Comparison of ENCODE assay signal across 15 cellular contexts in the genomic region with DNA sequence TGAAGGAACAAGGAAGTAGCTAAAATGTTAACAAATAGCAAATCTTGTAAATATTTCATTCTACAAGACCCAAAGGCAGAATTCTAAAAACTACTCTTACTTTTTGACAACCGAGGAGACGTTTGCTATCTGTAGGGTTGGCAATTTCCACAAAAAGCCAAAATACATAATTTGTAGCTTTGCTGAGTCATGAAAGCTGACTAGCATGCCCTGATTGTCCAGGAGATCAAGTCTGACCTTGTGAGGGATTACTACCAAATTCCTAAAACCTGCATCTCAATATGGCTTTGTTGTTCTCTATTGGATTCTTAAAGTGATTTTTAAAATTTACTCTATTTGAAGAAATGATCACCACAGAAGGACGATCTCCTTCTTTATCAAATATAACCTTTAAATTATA. TPM values are rescaled to one million over a fixed set of nuclear protein-coding genes. Genes with fewer than 3 reads are reported as not detected.
DNase-seq lines count a peak whose midpoint lies in the region; ATAC-seq and TF ChIP-seq lines count a peak whose summit lies in the region.
"Had no signal": no experiment of that assay in that cellular context is flagged by ENCODE, and none has a peak within 500 bp of the region (broad histone marks: within the 10 kb centered on the region; RNA-seq: fewer than 3 reads in every experiment).

No MANE protein-coding gene starts in this region.

- H3K27me3 Mint-ChIP-seq in MCF 10A (ENCODE audit: insufficient read depth, unreplicated experiment): no peaks in the 10 kb centered on the region
- no peaks in the 10 kb centered on the region for H3K27me3 Mint-ChIP-seq in activated CD8-positive, alpha-beta T cell treated with anti-CD3 and anti-CD28 coated beads, Interleukin-2, amount 10 ng/mL, durations not matched to agents 7 days and 5 days (ENCODE audit: low read depth)
- no peaks in the 10 kb centered on the region for H3K27me3 Mint-ChIP-seq in stimulated activated naive B cell treated with anti-CD40 and anti-IgM and Interleukin-4, amounts not matched to agents 10 μg/mL and 1 μg/mL and 100 μg/mL, for 72 hours

- H2AFZ ChIP-seq in mammary epithelial cell (ENCODE audit: low read depth, low read length): no peak overlapping the region
- H2AFZ ChIP-seq in fibroblast of lung (ENCODE audit: low read length): no peak overlapping the region

- ATAC-seq in activated CD8-positive, alpha-beta T cell treated with anti-CD3 and anti-CD28 coated beads, Interleukin-2, amount 10 ng/mL, durations not matched to agents 7 days and 5 days: no peak
- ATAC-seq in stimulated activated naive B cell treated with anti-CD40 and anti-IgM and Interleukin-4, amounts not matched to agents 10 μg/mL and 1 μg/mL and 100 μg/mL, for 72 hours (replicated peaks): no peak
- ATAC-seq: heart right ventricle, left lobe of liver, Panc1 had no signal

- POLR2A ChIA-PET in MCF 10A (lab: Yijun Ruan, JAX): interaction anchor here (1.1 to 3.0 kb wide), 2 partner anchors 10 kb away, joined by 3 to 22 read pairs; a partner anchor contains a TSS
- POLR2A ChIA-PET in activated CD8-positive, alpha-beta T cell treated with anti-CD3 and anti-CD28 coated beads, Interleukin-2, amount 10 ng/mL, durations not matched to agents 7 days and 5 days (lab: Charles Lee): interaction anchor here (1.1 to 3.2 kb wide), 2 partner anchors 11 to 134 kb away, joined by 3 to 38 read pairs; a partner anchor contains a TSS

- 39% methylated on average over 3 of the region's 3 CpGs for WGBS in mammary epithelial cell (ENCODE audit: low coverage, missing lambda C conversion rate)
- 65% methylated on average over 3 of the region's 3 CpGs for WGBS in esophagus muscularis mucosa

- H3K36me3 Mint-ChIP-seq in MCF 10A (ENCODE audit: insufficient read depth, unreplicated experiment): peaks cover 95% of the 10 kb centered on the region
- peaks cover 68% of the 10 kb centered on the region for H3K36me3 Mint-ChIP-seq in activated CD8-positive, alpha-beta T cell treated with anti-CD3 and anti-CD28 coated beads, Interleukin-2, amount 10 ng/mL, durations not matched to agents 7 days and 5 days (ENCODE audit: low read depth)
- peaks cover 32 to 62% of the 10 kb centered on the region in 2 donors for H3K36me3 Mint-ChIP-seq in stimulated activated naive B cell treated with anti-CD40 and anti-IgM and Interleukin-4, amounts not matched to agents 10 μg/mL and 1 μg/mL and 100 μg/mL, for 72 hours

- H3K9me3 ChIP-seq in mammary epithelial cell (replicated peaks; ENCODE audit: insufficient read depth, low read length) (no peaks in the 10 kb centered on the region), fibroblast of lung (ENCODE audit: control insufficient read depth, insufficient read depth, low read depth, low read length) (no peaks in the 10 kb centered on the region), esophagus muscularis mucosa (no peaks in the 10 kb centered on the region)
- H3K9me3 ChIP-seq: heart right ventricle, ovary had no signal

- H3K4me3 ChIP-seq in mammary epithelial cell (replicated peaks in 1 of 3; ENCODE audit: insufficient read depth in 1 of 3, low read depth in 2 of 3, low read length in 3 of 3) (no peak overlapping the region), fibroblast of lung (replicated peaks in 1 of 4; ENCODE audit: control extremely low read depth in 1 of 4, insufficient read depth in 1 of 4, low read depth in 3 of 4, low read length in 4 of 4) (no peak overlapping the region), esophagus muscularis mucosa (no peak overlapping the region)
- H3K4me3 ChIP-seq: heart right ventricle, ovary had no signal

- CTCF ChIA-PET in mammary epithelial cell (lab: Charles Lee; ENCODE audit: low non-redundant PET) (no interaction called here), MCF 10A (lab: Yijun Ruan, JAX) (interaction anchor here (0.6 to 2.2 kb wide), 12 partner anchors 9 to 1062 kb away, joined by 3 to 10 read pairs (median 4); a partner anchor contains a TSS)
- CTCF ChIA-PET in activated CD8-positive, alpha-beta T cell treated with anti-CD3 and anti-CD28 coated beads, Interleukin-2, amount 10 ng/mL, durations not matched to agents 7 days and 5 days (lab: Charles Lee): interaction anchor here (1.0 to 1.8 kb wide), 7 partner anchors 8 to 179 kb away, joined by 3 to 6 read pairs (median 4); a partner anchor contains a TSS

- H3K79me2 ChIP-seq in mammary epithelial cell (ENCODE audit: insufficient read depth, low read length) (peaks cover 90% of the 10 kb centered on the region), fibroblast of lung (ENCODE audit: control insufficient read depth, insufficient read depth, low read length) (peaks cover 19% of the 10 kb centered on the region)

- no peak for TF ChIP-seq POLR2A in esophagus muscularis mucosa (IDR thresholded peaks at IDR 0.05; ENCODE audit: low read depth)

- H4K20me1 ChIP-seq in mammary epithelial cell (ENCODE audit: insufficient read depth, low read length) (no peaks in the 10 kb centered on the region), fibroblast of lung (ENCODE audit: control insufficient read depth, extremely low read depth, insufficient read depth, low read length) (no peaks in the 10 kb centered on the region)

- in situ Hi-C loops in mammary epithelial cell (cut with MboI; ENCODE audit: low sequenced_read_pairs in 2 of 2): no loop called here
- in situ Hi-C loops in KBM-7 (cut with MboI; ENCODE audit: low pct_unique_long_range_greater_than_20kb, low sequenced_read_pairs): no loop called here

- intact Hi-C loops in mammary epithelial cell (cut with micrococcal nuclease): no loop called here
- intact Hi-C loops in MCF 10A (cut with micrococcal nuclease): no loop called here
- intact Hi-C loops in esophagus muscularis mucosa (cut with DNase I): no loop called here

- no peak overlapping the region for H3K4me3 Mint-ChIP-seq in MCF 10A (ENCODE audit: unreplicated experiment)
- no peak overlapping the region for H3K4me3 Mint-ChIP-seq in activated CD8-positive, alpha-beta T cell treated with anti-CD3 and anti-CD28 coated beads, Interleukin-2, amount 10 ng/mL, durations not matched to agents 7 days and 5 days
- H3K4me3 Mint-ChIP-seq in stimulated activated naive B cell treated with anti-CD40 and anti-IgM and Interleukin-4, amounts not matched to agents 10 μg/mL and 1 μg/mL and 100 μg/mL, for 72 hours: no peak overlapping the region
- H3K4me3 Mint-ChIP-seq: T-helper 1 cell treated with Interleukin-12 subunit alpha and Interleukin-12 subunit beta and Interleukin-4 antibody, amounts not matched to agents 30 μg/mL and 1 μg/mL, for 36 hours had no signal

- H3K9me3 Mint-ChIP-seq in MCF 10A (ENCODE audit: unreplicated experiment): no peaks in the 10 kb centered on the region
- H3K9me3 Mint-ChIP-seq in activated CD8-positive, alpha-beta T cell treated with anti-CD3 and anti-CD28 coated beads, Interleukin-2, amount 10 ng/mL, durations not matched to agents 7 days and 5 days (ENCODE audit: insufficient read depth): no peaks in the 10 kb centered on the region
- no peaks in the 10 kb centered on the region for H3K9me3 Mint-ChIP-seq in stimulated activated naive B cell treated with anti-CD40 and anti-IgM and Interleukin-4, amounts not matched to agents 10 μg/mL and 1 μg/mL and 100 μg/mL, for 72 hours
- H3K9me3 Mint-ChIP-seq: T-helper 1 cell treated with Interleukin-12 subunit alpha and Interleukin-12 subunit beta and Interleukin-4 antibody, amounts not matched to agents 30 μg/mL and 1 μg/mL, for 36 hours had no signal

- H3K9ac ChIP-seq in mammary epithelial cell (ENCODE audit: insufficient read depth, low read length): peak overlapping the region; percentile 48
- no peak overlapping the region for H3K9ac ChIP-seq in fibroblast of lung (ENCODE audit: insufficient read depth, low read length)

- TF ChIP-seq CTCF in mammary epithelial cell (conservative IDR thresholded peaks at IDR 0.05 in 1 of 2, IDR thresholded peaks at IDR 0.05 in 1 of 2; ENCODE audit: extremely low read depth in 1 of 2, insufficient read depth in 1 of 2, low read depth in 1 of 2, low read length in 2 of 2): no peak
- no peak for TF ChIP-seq CTCF in MCF 10A (IDR thresholded peaks at IDR 0.05; ENCODE audit: unreplicated experiment)
- no peak for TF ChIP-seq CTCF in fibroblast of lung (conservative IDR thresholded peaks at IDR 0.05 in 1 of 2, IDR thresholded peaks at IDR 0.05 in 1 of 2; ENCODE audit: low read depth in 1 of 2, low read length in 2 of 2)
- TF ChIP-seq CTCF in esophagus muscularis mucosa (IDR thresholded peaks at IDR 0.05): no peak

- H3K36me3 ChIP-seq in mammary epithelial cell (ENCODE audit: insufficient read depth, low read length) (peaks cover 56% of the 10 kb centered on the region), fibroblast of lung (ENCODE audit: control insufficient read depth, insufficient read depth, low read length) (peaks cover 10% of the 10 kb centered on the region), esophagus muscularis mucosa (peaks cover 69 to 100% (median 89%) of the 10 kb centered on the region in 4 donors)
- H3K36me3 ChIP-seq: ovary had no signal

- H3K27ac ChIP-seq in mammary epithelial cell (ENCODE audit: insufficient read depth, low read depth, low read length) (peak overlapping the region; percentile 37), fibroblast of lung (ENCODE audit: insufficient read depth, low read length) (peak overlapping the region; percentile 13), esophagus muscularis mucosa (replicated peaks in 1 of 4) (peak overlapping the region in 2 of 4 donors; percentile 21 to 59)
- H3K27ac ChIP-seq: ovary had no signal

- no peak for TF ChIP-seq EP300 in esophagus muscularis mucosa (IDR thresholded peaks at IDR 0.05)

- H3K4me1 Mint-ChIP-seq in MCF 10A (ENCODE audit: insufficient read depth, unreplicated experiment): peaks cover 10% of the 10 kb centered on the region
- peaks cover 22% of the 10 kb centered on the region for H3K4me1 Mint-ChIP-seq in activated CD8-positive, alpha-beta T cell treated with anti-CD3 and anti-CD28 coated beads, Interleukin-2, amount 10 ng/mL, durations not matched to agents 7 days and 5 days (ENCODE audit: low read depth)
- H3K4me1 Mint-ChIP-seq in stimulated activated naive B cell treated with anti-CD40 and anti-IgM and Interleukin-4, amounts not matched to agents 10 μg/mL and 1 μg/mL and 100 μg/mL, for 72 hours: peaks cover 24 to 39% of the 10 kb centered on the region in 2 donors

- dilution Hi-C loops in mammary epithelial cell (cut with HindIII; ENCODE audit: low sequenced_read_pairs): no loop called here

- H3K27ac Mint-ChIP-seq in MCF 10A (ENCODE audit: low read depth, unreplicated experiment): no peak overlapping the region
- peak overlapping the region; percentile 82 for H3K27ac Mint-ChIP-seq in activated CD8-positive, alpha-beta T cell treated with anti-CD3 and anti-CD28 coated beads, Interleukin-2, amount 10 ng/mL, durations not matched to agents 7 days and 5 days
- H3K27ac Mint-ChIP-seq in stimulated activated naive B cell treated with anti-CD40 and anti-IgM and Interleukin-4, amounts not matched to agents 10 μg/mL and 1 μg/mL and 100 μg/mL, for 72 hours: peak overlapping the region; percentile 81

- no peaks in the 10 kb centered on the region for H3K27me3 ChIP-seq in mammary epithelial cell (ENCODE audit: insufficient read depth, low read length)
- H3K27me3 ChIP-seq in fibroblast of lung (ENCODE audit: control insufficient read depth, insufficient read depth, low read length): no peaks in the 10 kb centered on the region
- no peaks in the 10 kb centered on the region for H3K27me3 ChIP-seq in esophagus muscularis mucosa
- H3K27me3 ChIP-seq: heart right ventricle, ovary had no signal

- DNase-seq in mammary epithelial cell: no peak
- no peak for DNase-seq in MCF 10A (ENCODE audit: unreplicated experiment)
- DNase-seq in activated CD8-positive, alpha-beta T cell treated with anti-CD3 and anti-CD28 coated beads, Interleukin-2, amount 10 ng/mL, durations not matched to agents 7 days and 5 days: no peak
- no peak for DNase-seq in fibroblast of lung (ENCODE audit: low read depth in 2 of 2)
- DNase-seq in stimulated activated naive B cell treated with anti-CD40 and anti-IgM and Interleukin-4, amounts not matched to agents 10 μg/mL and 1 μg/mL and 100 μg/mL, for 72 hours: no peak
- no peak for DNase-seq in esophagus muscularis mucosa (ENCODE audit: extremely low spot score)
- DNase-seq in KBM-7: no peak
- DNase-seq in middle frontal gyrus (ENCODE audit: extremely low spot score, low spot score): no peak
- DNase-seq: heart right ventricle, NCI-H1105 treated with DMSO at 0.1 percent for 48 hours, NCI-H345, ovary had no signal

- no TSS peak for BruUV-seq in mammary epithelial cell (replicated peaks; lab: Mats Ljungman, UMichigan)
- no TSS peak for BruUV-seq in MCF 10A (replicated peaks; lab: Mats Ljungman, UMichigan)

- H3K4me2 ChIP-seq in mammary epithelial cell (ENCODE audit: insufficient read depth, low read depth, low read length) (no peak overlapping the region), fibroblast of lung (ENCODE audit: extremely low read depth, insufficient read depth, low read length) (no peak overlapping the region)

- H3K4me1 ChIP-seq in mammary epithelial cell (ENCODE audit: insufficient read depth, low read length) (peaks cover 11% of the 10 kb centered on the region), fibroblast of lung (ENCODE audit: control insufficient read depth, extremely low read depth, insufficient read depth, low read length) (peaks cover 8% of the 10 kb centered on the region), esophagus muscularis mucosa (peaks cover 13 to 37% (median 29%) of the 10 kb centered on the region in 4 donors)

RNA-seq across cellular contexts. Expression of a gene that starts 10.8 kb away (rescaled TPM):
- total RNA-seq in mammary epithelial cell (10 to 100 TPM; 64.1 to 72.0 TPM), MCF 10A (2022) (64.7 and 64.8 TPM in 2 replicates), fibroblast of lung (78.3 and 79.9 TPM in 2 replicates), esophagus muscularis mucosa (10 to 100 TPM; 48.4 to 68.2 (median 56.0) TPM)
- polyA plus RNA-seq in mammary epithelial cell (19.3 TPM), fibroblast of lung (32.5 and 34.0 TPM in 2 replicates)
- polyA minus RNA-seq in mammary epithelial cell (54.2 TPM), fibroblast of lung (ENCODE audit: low replicate concordance) (2.6 and 3.1 TPM in 2 replicates)
- 10 to 100 TPM; 53.9 to 54.1 TPM for total RNA-seq in activated CD8-positive, alpha-beta T cell treated with anti-CD3 and anti-CD28 coated beads, Interleukin-2, amount 10 ng/mL, durations not matched to agents 7 days and 5 days
- 55.6 and 57.3 TPM in 2 replicates for polyA plus RNA-seq in fibroblast of lung (2012)
